10 cellular contexts compared by ENCODE assay signal in genomic region chr21:34198232-34199120, GRCh38.
DNase-seq lines count a peak whose midpoint lies in the region; ATAC-seq and TF ChIP-seq lines count a peak whose summit lies in the region.
"Had no signal": no experiment of that assay in that cellular context is flagged by ENCODE, and none has a peak within 500 bp of the region (broad histone marks: within the 10 kb centered on the region; RNA-seq: fewer than 3 reads in every experiment).

No MANE protein-coding gene starts in this region.

- H3K9me3 ChIP-seq in cardiac muscle cell (ENCODE audit: low read depth) (no peaks in the 10 kb centered on the region), heart right ventricle (no peaks in the 10 kb centered on the region), thymus (ENCODE audit: control insufficient read depth) (no peaks in the 10 kb centered on the region), testis (no peaks in the 10 kb centered on the region)
- H3K9me3 ChIP-seq: ovary had no signal

- H3K4me3 ChIP-seq in cardiac muscle cell: no peak overlapping the region
- no peak overlapping the region for H3K4me3 ChIP-seq in heart right ventricle
- no peak overlapping the region for H3K4me3 ChIP-seq in thymus (ENCODE audit: low read length)
- H3K4me3 ChIP-seq in testis: no peak overlapping the region
- H3K4me3 ChIP-seq: ovary had no signal

- H3K9me3 Mint-ChIP-seq in T-helper 2 cell treated with Interferon-gamma antibody and Interleukin-4, amounts not matched to agents 5 μg/mL and 100 μg/mL, for 36 hours: peaks cover 5% of the 10 kb centered on the region
- no peaks in the 10 kb centered on the region for H3K9me3 Mint-ChIP-seq in effector memory CD8-positive, alpha-beta T cell

- TF ChIP-seq CTCF in cardiac muscle cell (IDR thresholded peaks at IDR 0.05; ENCODE audit: low read depth, low read length) (no peak), heart right ventricle (IDR thresholded peaks at IDR 0.05) (no peak), testis (IDR thresholded peaks at IDR 0.05) (no peak), foreskin keratinocyte (conservative IDR thresholded peaks at IDR 0.05) (no peak)

- intact Hi-C loops in heart right ventricle (cut with DNase I) (loop anchor here in 1 of 10 donors (5.0 kb wide), 1 partner anchor 126 kb away; the partner anchor contains the start of genes MRPS6 and SLC5A3), testis (cut with DNase I; ENCODE audit: low total_unique reads) (no loop called here), left colon (cut with DNase I, micrococcal nuclease) (no loop called here)

- peaks cover 48% of the 10 kb centered on the region for H3K4me1 Mint-ChIP-seq in T-helper 2 cell treated with Interferon-gamma antibody and Interleukin-4, amounts not matched to agents 5 μg/mL and 100 μg/mL, for 36 hours (ENCODE audit: low read depth)
- peaks cover 16 to 18% of the 10 kb centered on the region in 2 donors for H3K4me1 Mint-ChIP-seq in effector memory CD8-positive, alpha-beta T cell (ENCODE audit: low read depth in 2 of 2)

- H3K27me3 ChIP-seq in cardiac muscle cell (no peaks in the 10 kb centered on the region), heart right ventricle (no peaks in the 10 kb centered on the region), thymus (ENCODE audit: control insufficient read depth, insufficient read depth) (no peaks in the 10 kb centered on the region), testis (no peaks in the 10 kb centered on the region), foreskin keratinocyte (peaks cover 10% of the 10 kb centered on the region)
- H3K27me3 ChIP-seq: ovary had no signal

- peak overlapping the region; percentile 68 for H3K27ac ChIP-seq in cardiac muscle cell
- H3K27ac ChIP-seq in heart right ventricle: peak overlapping the region in 2 of 10 donors; percentile 3 to 49
- H3K27ac ChIP-seq in thymus (ENCODE audit: low read depth): peak overlapping the region; percentile 76
- no peak overlapping the region for H3K27ac ChIP-seq in testis
- no peak overlapping the region for H3K27ac ChIP-seq in foreskin keratinocyte
- H3K27ac ChIP-seq: ovary had no signal

- H3K4me1 ChIP-seq in cardiac muscle cell (ENCODE audit: low read depth): peaks cover 28% of the 10 kb centered on the region
- peaks cover 0 to 44% (median 12%) of the 10 kb centered on the region in 9 donors for H3K4me1 ChIP-seq in heart right ventricle
- H3K4me1 ChIP-seq in thymus (ENCODE audit: control insufficient read depth, insufficient read depth, low read length): peaks cover 23% of the 10 kb centered on the region
- H3K4me1 ChIP-seq in testis: peaks cover 11% of the 10 kb centered on the region
- no peaks in the 10 kb centered on the region for H3K4me1 ChIP-seq in foreskin keratinocyte

- peaks cover 1% of the 10 kb centered on the region for H3K36me3 Mint-ChIP-seq in T-helper 2 cell treated with Interferon-gamma antibody and Interleukin-4, amounts not matched to agents 5 μg/mL and 100 μg/mL, for 36 hours (ENCODE audit: low read depth)
- no peaks in the 10 kb centered on the region for H3K36me3 Mint-ChIP-seq in effector memory CD8-positive, alpha-beta T cell (ENCODE audit: insufficient read depth)

- 76 to 81% methylated on average over 16 of the region's 16 CpGs for WGBS in heart right ventricle, 2 donors
- 64% methylated on average over 16 of the region's 16 CpGs for WGBS in thymus
- WGBS in testis, 2 donors: 81 to 82% methylated on average over 15 to 16 of the region's 16 CpGs

- no peak for ATAC-seq in heart right ventricle
- ATAC-seq in effector memory CD8-positive, alpha-beta T cell (replicated peaks): peak; percentile 77
- ATAC-seq in foreskin keratinocyte: no peak
- ATAC-seq in left colon: no peak
- ATAC-seq: PC-3 had no signal

- no peaks in the 10 kb centered on the region for H3K27me3 Mint-ChIP-seq in T-helper 2 cell treated with Interferon-gamma antibody and Interleukin-4, amounts not matched to agents 5 μg/mL and 100 μg/mL, for 36 hours (ENCODE audit: low read depth)
- H3K27me3 Mint-ChIP-seq in effector memory CD8-positive, alpha-beta T cell: peaks cover 0 to 6% of the 10 kb centered on the region in 2 donors

- H3K4me3 Mint-ChIP-seq in T-helper 2 cell treated with Interferon-gamma antibody and Interleukin-4, amounts not matched to agents 5 μg/mL and 100 μg/mL, for 36 hours: peak overlapping the region; percentile 75
- H3K4me3 Mint-ChIP-seq in effector memory CD8-positive, alpha-beta T cell: peak overlapping the region; percentile 7 to 52

- peak in 1 of 2 donors; percentile 18 for DNase-seq in cardiac muscle cell (ENCODE audit: low read depth in 1 of 2, low spot score in 1 of 2)
- DNase-seq in heart right ventricle: no peak
- DNase-seq in T-helper 2 cell treated with Interferon-gamma antibody and Interleukin-4, amounts not matched to agents 5 μg/mL and 100 μg/mL, for 36 hours (ENCODE audit: low spot score): peak; percentile 61
- no peak for DNase-seq in effector memory CD8-positive, alpha-beta T cell
- no peak for DNase-seq in testis
- DNase-seq in foreskin keratinocyte: no peak
- no peak for DNase-seq in left colon
- DNase-seq: ovary, PC-3 had no signal

- TF ChIP-seq POLR2A in testis (IDR thresholded peaks at IDR 0.05): no peak

- H3K27ac Mint-ChIP-seq in T-helper 2 cell treated with Interferon-gamma antibody and Interleukin-4, amounts not matched to agents 5 μg/mL and 100 μg/mL, for 36 hours: peak overlapping the region; percentile 96
- H3K27ac Mint-ChIP-seq in effector memory CD8-positive, alpha-beta T cell: peak overlapping the region; percentile 33 to 86

- H3K36me3 ChIP-seq in cardiac muscle cell (no peaks in the 10 kb centered on the region), heart right ventricle (no peaks in the 10 kb centered on the region), thymus (ENCODE audit: control insufficient read depth, insufficient read depth) (no peaks in the 10 kb centered on the region), testis (ENCODE audit: low read depth, missing control alignments) (no peaks in the 10 kb centered on the region)
- H3K36me3 ChIP-seq: ovary had no signal

Comparison
In these comparisons a context has a peak if more than half of its experiments do, and no peak if none do; other contexts are left out.
1. H3K27ac ChIP-seq: peak in cardiac muscle cell (single experiment) and thymus (single experiment); none in testis (0 of 2) and foreskin keratinocyte (single experiment).